In genomic region chrX:129523076-129524055, GRCh38 we compare ENCODE assay signal across 8 cellular contexts. TPM values are rescaled to one million over a fixed set of nuclear protein-coding genes. Genes with fewer than 3 reads are reported as not detected.
DNase-seq lines count a peak whose midpoint lies in the region; ATAC-seq and TF ChIP-seq lines count a peak whose summit lies in the region.

Gene SMARCA1 (minus strand): TSS chrX:129523490. CDS start chrX:129523370, 120 bp downstream.

- H3K4me1 ChIP-seq in HUES64 (ENCODE audit: insufficient read depth, low read length) (no peaks in the 10 kb centered on the region), mucosa of rectum (ENCODE audit: control insufficient read depth in 2 of 2, insufficient read depth in 2 of 2, low read length in 2 of 2) (no peaks in the 10 kb centered on the region), upper lobe of right lung (peaks cover 4% of the 10 kb centered on the region)

- no peaks in the 10 kb centered on the region for H3K36me3 ChIP-seq in HUES64 (ENCODE audit: insufficient read depth, low read length)
- H3K36me3 ChIP-seq in mucosa of rectum (ENCODE audit: control insufficient read depth in 2 of 2, insufficient read depth in 2 of 2, low read length in 2 of 2): no peaks in the 10 kb centered on the region
- no peaks in the 10 kb centered on the region for H3K36me3 ChIP-seq in upper lobe of right lung

- no peaks in the 10 kb centered on the region for H3K9me3 ChIP-seq in HUES64 (ENCODE audit: insufficient read depth, low read depth, low read length)
- no peaks in the 10 kb centered on the region for H3K9me3 ChIP-seq in mucosa of rectum (ENCODE audit: control insufficient read depth in 2 of 2, low read length in 2 of 2)
- H3K9me3 ChIP-seq in upper lobe of right lung: no peaks in the 10 kb centered on the region

- H3K4me3 ChIP-seq in HUES64 (ENCODE audit: low read length): peak within 1 kb of the TSS; percentile 94
- H3K4me3 ChIP-seq in fibroblast of mammary gland (ENCODE audit: control insufficient read depth, low read depth, low read length): peak within 1 kb of the TSS; percentile 70
- H3K4me3 ChIP-seq in mucosa of rectum (ENCODE audit: low read length in 2 of 2): peak within 1 kb of the TSS; percentile 54
- H3K4me3 ChIP-seq in upper lobe of right lung: peak within 1 kb of the TSS; percentile 63

- intact Hi-C loops in CD14-positive monocyte (cut with micrococcal nuclease) (no loop called here), upper lobe of right lung (cut with DNase I) (no loop called here)

- peak within 1 kb of the TSS; percentile 83 to 91 for H3K4me3 Mint-ChIP-seq in CD14-positive monocyte
- peak within 1 kb of the TSS; percentile 72 for H3K4me3 Mint-ChIP-seq in activated CD8-positive, alpha-beta T cell treated with anti-CD3 and anti-CD28 coated beads, Interleukin-2, amount 10 ng/mL, durations not matched to agents 7 days and 5 days

- H3K27ac Mint-ChIP-seq in CD14-positive monocyte: no peak within 1 kb of the TSS
- no peak within 1 kb of the TSS for H3K27ac Mint-ChIP-seq in activated CD8-positive, alpha-beta T cell treated with anti-CD3 and anti-CD28 coated beads, Interleukin-2, amount 10 ng/mL, durations not matched to agents 7 days and 5 days

- POLR2A ChIA-PET in activated CD8-positive, alpha-beta T cell treated with anti-CD3 and anti-CD28 coated beads, Interleukin-2, amount 10 ng/mL, durations not matched to agents 7 days and 5 days (lab: Charles Lee): no interaction called here

- peak within 1 kb of the TSS; percentile 93 for H3K27ac ChIP-seq in HUES64 (ENCODE audit: low read depth, low read length)
- H3K27ac ChIP-seq in mucosa of rectum (ENCODE audit: low read depth in 2 of 2, low read length in 2 of 2): peak within 1 kb of the TSS; percentile 58 to 71
- H3K27ac ChIP-seq in upper lobe of right lung: peak within 1 kb of the TSS; percentile 81

- under 1% methylated on average over 46 of the region's 59 CpGs for WGBS in HUES64

- peaks cover 9% of the 10 kb centered on the region for H3K4me1 Mint-ChIP-seq in CD14-positive monocyte
- peaks cover 6% of the 10 kb centered on the region for H3K4me1 Mint-ChIP-seq in activated CD8-positive, alpha-beta T cell treated with anti-CD3 and anti-CD28 coated beads, Interleukin-2, amount 10 ng/mL, durations not matched to agents 7 days and 5 days (ENCODE audit: low read depth)

- H3K36me3 Mint-ChIP-seq in CD14-positive monocyte: no peaks in the 10 kb centered on the region
- H3K36me3 Mint-ChIP-seq in activated CD8-positive, alpha-beta T cell treated with anti-CD3 and anti-CD28 coated beads, Interleukin-2, amount 10 ng/mL, durations not matched to agents 7 days and 5 days (ENCODE audit: low read depth): no peaks in the 10 kb centered on the region

- H3K27me3 Mint-ChIP-seq in CD14-positive monocyte (ENCODE audit: low read depth in 3 of 3): peaks cover 14 to 32% (median 23%) of the 10 kb centered on the region in 3 donors
- H3K27me3 Mint-ChIP-seq in activated CD8-positive, alpha-beta T cell treated with anti-CD3 and anti-CD28 coated beads, Interleukin-2, amount 10 ng/mL, durations not matched to agents 7 days and 5 days (ENCODE audit: low read depth): peaks cover 19% of the 10 kb centered on the region

- H3K9ac ChIP-seq in HUES64 (ENCODE audit: low read depth, low read length) (peak within 1 kb of the TSS; percentile 96), mucosa of rectum (ENCODE audit: low read depth in 1 of 2, low read length in 2 of 2) (peak within 1 kb of the TSS in 1 of 2 donors; percentile 64)

- peak; percentile 23 for ATAC-seq in activated CD8-positive, alpha-beta T cell treated with anti-CD3 and anti-CD28 coated beads, Interleukin-2, amount 10 ng/mL, durations not matched to agents 7 days and 5 days
- peak; percentile 88 for ATAC-seq in upper lobe of right lung

- H3K9me3 Mint-ChIP-seq in CD14-positive monocyte: peaks cover 0 to 11% (median 8%) of the 10 kb centered on the region in 7 donors
- no peaks in the 10 kb centered on the region for H3K9me3 Mint-ChIP-seq in activated CD8-positive, alpha-beta T cell treated with anti-CD3 and anti-CD28 coated beads, Interleukin-2, amount 10 ng/mL, durations not matched to agents 7 days and 5 days (ENCODE audit: insufficient read depth)

- no peak for TF ChIP-seq CTCF in CD14-positive monocyte (IDR thresholded peaks at IDR 0.05)
- no peak for TF ChIP-seq CTCF in fibroblast of mammary gland (conservative IDR thresholded peaks at IDR 0.05; ENCODE audit: control insufficient read depth, insufficient read depth, low read depth, low read length)
- no peak for TF ChIP-seq CTCF in upper lobe of right lung (IDR thresholded peaks at IDR 0.05)

- H3K27me3 ChIP-seq in HUES64 (ENCODE audit: insufficient read depth, low read length) (no peaks in the 10 kb centered on the region), mucosa of rectum (ENCODE audit: control insufficient read depth in 2 of 2, insufficient read depth in 2 of 2, low read length in 2 of 2) (peaks cover 3 to 5% of the 10 kb centered on the region in 2 donors), upper lobe of right lung (no peaks in the 10 kb centered on the region)

- CTCF ChIA-PET in activated CD8-positive, alpha-beta T cell treated with anti-CD3 and anti-CD28 coated beads, Interleukin-2, amount 10 ng/mL, durations not matched to agents 7 days and 5 days (lab: Charles Lee): no interaction called here

- DNase-seq in CD14-positive monocyte (ENCODE audit: low spot score) (no peak), fibroblast of mammary gland (ENCODE audit: low read depth) (peak; percentile 44), upper lobe of right lung (peak; percentile 68), NCI-H226 (no peak), NOMO-1 treated with DMSO at 0.1 percent for 48 hours (lab: John Stamatoyannopoulos, UW; ENCODE audit: unreplicated experiment) (no peak)
- DNase-seq in activated CD8-positive, alpha-beta T cell treated with anti-CD3 and anti-CD28 coated beads, Interleukin-2, amount 10 ng/mL, durations not matched to agents 7 days and 5 days: no peak

RNA-seq across cellular contexts. Expression of gene SMARCA1, which starts in this region (rescaled TPM):
- under 1 TPM in 1 of 2 donors, not detected in 1; 0.13 TPM for polyA plus RNA-seq in CD14-positive monocyte
- 52.1 TPM for polyA plus RNA-seq in HUES64 (2013, experiment 1 of 2)
- 60.4 TPM for polyA plus RNA-seq in HUES64 (2013, experiment 2 of 2)
- not detected for total RNA-seq in activated CD8-positive, alpha-beta T cell treated with anti-CD3 and anti-CD28 coated beads, Interleukin-2, amount 10 ng/mL, durations not matched to agents 7 days and 5 days
- 26.9 TPM for total RNA-seq in upper lobe of right lung

Comparison
In these comparisons a context has a peak if more than half of its experiments do, and no peak if none do; other contexts are left out.
1. RNA of gene SMARCA1 (total RNA-seq): 26.9 TPM in upper lobe of right lung (single experiment); not detected in activated CD8-positive, alpha-beta T cell treated with anti-CD3 and anti-CD28 coated beads, Interleukin-2, amount 10 ng/mL, durations not matched to agents 7 days and 5 days; every median in the first group is over 10 times any median in the second.
2. Peak in ATAC-seq in activated CD8-positive, alpha-beta T cell treated with anti-CD3 and anti-CD28 coated beads, Interleukin-2, amount 10 ng/mL, durations not matched to agents 7 days and 5 days; RNA of the gene not detected or under 1 TPM.
3. DNase-seq: peak in fibroblast of mammary gland (single experiment) and upper lobe of right lung (single experiment); none in CD14-positive monocyte (single experiment), activated CD8-positive, alpha-beta T cell treated with anti-CD3 and anti-CD28 coated beads, Interleukin-2, amount 10 ng/mL, durations not matched to agents 7 days and 5 days (single experiment), NCI-H226 (single experiment) and NOMO-1 treated with DMSO at 0.1 percent for 48 hours (single experiment).
4. Peak in every context shown above with its lines, with median percentiles within 50 percentile points of each other: H3K27ac ChIP-seq and H3K4me3 ChIP-seq.